ENCODE assay signal across 1 cellular context in genomic region chr12:108637631-108638030, GRCh38.
TF ChIP-seq lines count a peak whose summit lies in the region.

No MANE protein-coding gene starts in this region.

TF ChIP-seq in SK-N-SH treated with all-trans-retinoic acid at 6 μM for 48 hours, 23 proteins besides CTCF, POLR2A, EP300 and RAD21 (continued from another document):
- TF ChIP-seq TSHZ2 (CRISPR knock-in tag; IDR thresholded peaks at IDR 0.05) (no peak), ARNTL (CRISPR knock-in tag; IDR thresholded peaks at IDR 0.05; ENCODE audit: borderline replicate concordance, low read depth) (no peak), BACH2 (CRISPR knock-in tag; IDR thresholded peaks at IDR 0.05; ENCODE audit: borderline replicate concordance) (no peak), PPARA (CRISPR knock-in tag; IDR thresholded peaks at IDR 0.05; ENCODE audit: borderline replicate concordance) (no peak), TOX (CRISPR knock-in tag; IDR thresholded peaks at IDR 0.05; ENCODE audit: borderline replicate concordance) (no peak), ZNF70 (CRISPR knock-in tag; IDR thresholded peaks at IDR 0.05) (no peak), RARB (CRISPR knock-in tag; IDR thresholded peaks at IDR 0.05) (no peak), POU6F1 (CRISPR knock-in tag; IDR thresholded peaks at IDR 0.05; ENCODE audit: borderline replicate concordance, low read depth) (no peak), ZNF8 (CRISPR knock-in tag; IDR thresholded peaks at IDR 0.05) (no peak), ISL1 (CRISPR knock-in tag; IDR thresholded peaks at IDR 0.05) (no peak), CREB5 (CRISPR knock-in tag; IDR thresholded peaks at IDR 0.05; ENCODE audit: low read depth) (no peak), GLIS3 (CRISPR knock-in tag; IDR thresholded peaks at IDR 0.05) (no peak), ZC3H10 (CRISPR knock-in tag; IDR thresholded peaks at IDR 0.05) (no peak)
